ENCODE assay signal across 27 cellular contexts in genomic region chr3:169308654-169309325, GRCh38.
"Had no signal": no experiment of that assay in that cellular context is flagged by ENCODE, and none has a peak within 500 bp of the region (broad histone marks: within the 10 kb centered on the region; RNA-seq: fewer than 3 reads in every experiment).

No MANE protein-coding gene starts in this region.

- H3K27me3 ChIP-seq: esophagus squamous epithelium, gastrocnemius medialis, ovary, right lobe of liver, tibial nerve had no signal

- H3K27ac ChIP-seq: coronary artery, epithelial cell of prostate, esophagus squamous epithelium, gastrocnemius medialis, ovary, right lobe of liver, tibial nerve had no signal

- H3K36me3 ChIP-seq: esophagus squamous epithelium, gastrocnemius medialis, ovary, right lobe of liver, tibial nerve had no signal

- H3K4me3 ChIP-seq: coronary artery, esophagus squamous epithelium, gastrocnemius medialis, ovary, right lobe of liver, tibial nerve had no signal

- DNase-seq: activated CD4-positive, alpha-beta T cell treated with anti-CD3 and anti-CD28 coated beads, Interleukin-2, amount 10 ng/mL, durations not matched to agents 24 days and 14 days; activated CD4-positive, CD25-positive, alpha-beta regulatory T cell treated with anti-CD3 and anti-CD28 coated beads, Interleukin-2, amount 50 U/mL, for 72 hours; activated CD8-positive, alpha-beta memory T cell treated with anti-CD3 and anti-CD28 coated beads, Interleukin-2, amount 10 ng/mL, durations not matched to agents 7 days and 5 days; activated CD8-positive, alpha-beta T cell treated with anti-CD3 and anti-CD28 coated beads, Interleukin-2, amount 10 ng/mL, durations not matched to agents 7 days and 5 days; activated effector memory CD4-positive, alpha-beta T cell treated with anti-CD3 and anti-CD28 coated beads, Interleukin-2, amount 50 U/mL, for 16 hours; activated naive CD4-positive, alpha-beta T cell treated with anti-CD3 and anti-CD28 coated beads for 36 hours; activated naive CD8-positive, alpha-beta T cell treated with anti-CD3 and anti-CD28 coated beads, Interleukin-2, amount 10 ng/mL, durations not matched to agents 7 days and 5 days; activated T-cell treated with anti-CD3 and anti-CD28 coated beads for 4 hours; amniotic stem cell; effector CD4-positive, alpha-beta T cell; esophagus squamous epithelium; gastrocnemius medialis; glutamatergic neuron; islet precursor cell; left cardiac atrium; left ventricle myocardium superior; midbrain; naive thymus-derived CD4-positive, alpha-beta T cell; ovary; right lobe of liver; stimulated activated CD4-positive, alpha-beta T cell treated with anti-CD3 and anti-CD28 coated beads, Interleukin-2, amount 100 ng/mL, for 48 hours; stimulated activated naive CD4-positive, alpha-beta T cell treated with Interleukin-2 at 50 U/mL for 16 hours; SW 1271; T-helper 2 cell had no signal

- H3K9me3 ChIP-seq: esophagus squamous epithelium, gastrocnemius medialis, ovary, right lobe of liver, tibial nerve had no signal

- H3K4me1 ChIP-seq: gastrocnemius medialis, right lobe of liver, tibial nerve had no signal
